12 cellular contexts compared by ENCODE assay signal in genomic region chr3:169841171-169841570, GRCh38. TPM values are rescaled to one million over a fixed set of nuclear protein-coding genes. Genes with fewer than 3 reads are reported as not detected.
DNase-seq lines count a peak whose midpoint lies in the region; ATAC-seq and TF ChIP-seq lines count a peak whose summit lies in the region.
"Had no signal": no experiment of that assay in that cellular context is flagged by ENCODE, and none has a peak within 500 bp of the region (broad histone marks: within the 10 kb centered on the region; RNA-seq: fewer than 3 reads in every experiment).

No MANE protein-coding gene starts in this region.

- H3K27ac Mint-ChIP-seq in osteocyte (ENCODE audit: unreplicated experiment): no peak overlapping the region
- H3K27ac Mint-ChIP-seq: activated CD4-positive, alpha-beta T cell treated with anti-CD3 and anti-CD28 coated beads for 36 hours had no signal

- peaks cover 2% of the 10 kb centered on the region for H3K9me3 Mint-ChIP-seq in osteocyte (ENCODE audit: unreplicated experiment)

- no peaks in the 10 kb centered on the region for H3K4me1 Mint-ChIP-seq in osteocyte (ENCODE audit: unreplicated experiment)
- H3K4me1 Mint-ChIP-seq: activated CD4-positive, alpha-beta T cell treated with anti-CD3 and anti-CD28 coated beads for 36 hours had no signal

- peaks cover 20% of the 10 kb centered on the region for H3K27me3 Mint-ChIP-seq in osteocyte (ENCODE audit: unreplicated experiment)

- TF ChIP-seq CTCF in osteocyte (IDR thresholded peaks at IDR 0.05): no peak

- no peak overlapping the region for H3K4me3 Mint-ChIP-seq in osteocyte (ENCODE audit: unreplicated experiment)
- H3K4me3 Mint-ChIP-seq: activated CD4-positive, alpha-beta T cell treated with anti-CD3 and anti-CD28 coated beads for 36 hours had no signal

- in situ Hi-C loops in G401 (cut with HindIII; ENCODE audit: low sequenced_read_pairs): no loop called here

- H3K36me3 Mint-ChIP-seq in osteocyte (ENCODE audit: unreplicated experiment): no peaks in the 10 kb centered on the region

- ATAC-seq in GM18519 (IDR thresholded peaks at IDR 0.05; ENCODE audit: low FRiP score, unreplicated experiment): peak; percentile 80
- peak; percentile 74 for ATAC-seq in GM21723 (IDR thresholded peaks at IDR 0.05; ENCODE audit: unreplicated experiment)
- peak; percentile 74 for ATAC-seq in HG03469 (IDR thresholded peaks at IDR 0.05; ENCODE audit: unreplicated experiment)
- ATAC-seq: activated CD4-positive, alpha-beta T cell treated with anti-CD3 and anti-CD28 coated beads for 36 hours had no signal

- DNase-seq in left kidney (ENCODE audit: low read depth, low spot score) (peak; percentile 78), MV-4-11 (lab: John Stamatoyannopoulos, UW) (no peak), G401 (ENCODE audit: low spot score) (no peak), osteocyte (ENCODE audit: extremely low spot score, unreplicated experiment) (no peak)
- DNase-seq in activated CD4-positive, alpha-beta T cell treated with anti-CD3 and anti-CD28 coated beads, Interleukin-2, amount 50 U/mL, for 48 hours: no peak
- DNase-seq: activated CD4-positive, alpha-beta T cell treated with anti-CD3 and anti-CD28 coated beads for 36 hours; activated naive CD4-positive, alpha-beta T cell treated with anti-CD3 and anti-CD28 coated beads, Interleukin-2, amount 50 U/mL, for 16 hours; NCI-H187 had no signal

RNA-seq across cellular contexts. Expression of gene LRRC34, which starts 28.5 kb away (rescaled TPM):
- not detected in 2 replicates for total RNA-seq in G401 (2014; rRNA removed; shearing (Covaris generic))
- 1.5 and 2.0 TPM in 2 replicates for total RNA-seq in osteocyte
- total RNA-seq: SJSA1 had no signal

RNA-seq across cellular contexts. Expression of gene LRRIQ4, which starts 28.5 kb away (rescaled TPM):
- total RNA-seq in G401 (2014; rRNA removed; shearing (Covaris generic)): not detected in 2 replicates
- not detected in 2 replicates for total RNA-seq in osteocyte
- total RNA-seq: SJSA1 had no signal

RNA-seq across cellular contexts. Expression of gene LRRC31, which starts 28.6 kb away (rescaled TPM):
- not detected in 2 replicates for total RNA-seq in G401 (2014; rRNA removed; shearing (Covaris generic))
- total RNA-seq in osteocyte: not detected in 2 replicates
- total RNA-seq: activated CD4-positive, alpha-beta T cell treated with anti-CD3 and anti-CD28 coated beads for 36 hours; SJSA1 had no signal
